In the genomic region with DNA sequence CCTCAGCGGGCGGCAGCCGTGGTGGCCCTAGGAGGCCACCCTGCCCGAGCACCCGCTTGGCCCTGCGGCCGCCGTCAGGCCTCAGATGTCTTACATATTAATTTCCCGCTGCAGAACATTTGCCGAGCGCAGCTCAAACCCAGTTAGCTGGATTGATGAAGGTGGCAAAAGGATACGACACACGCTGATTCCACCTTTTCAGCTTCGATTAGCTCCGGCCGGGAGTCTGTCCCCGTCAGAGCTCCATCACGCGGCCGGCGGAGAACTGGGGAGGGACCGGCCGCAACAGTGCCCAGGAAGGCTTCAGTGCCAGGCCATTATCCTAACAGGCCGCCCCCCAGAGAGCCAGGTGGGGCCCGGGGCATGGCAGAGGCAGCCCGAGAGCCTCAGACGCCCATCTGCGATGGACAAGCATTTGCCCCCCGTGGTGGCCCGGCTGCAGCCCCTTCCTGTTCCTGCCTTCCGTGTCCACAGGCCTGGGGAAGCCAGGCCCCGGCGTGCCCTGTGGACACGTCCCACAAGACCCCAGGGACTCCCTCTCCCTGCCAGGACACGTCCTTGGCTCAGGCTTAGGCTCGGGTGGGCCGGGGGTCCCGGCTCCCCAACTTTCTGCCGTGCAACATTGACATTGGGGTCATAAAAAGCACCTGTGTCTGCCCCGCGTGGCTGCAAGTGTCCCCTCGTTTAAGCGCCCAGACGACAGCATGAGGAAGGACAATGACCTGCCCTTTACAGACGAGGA, we compare ENCODE assay signal across 22 cellular contexts.
DNase-seq lines count a peak whose midpoint lies in the region; ATAC-seq and TF ChIP-seq lines count a peak whose summit lies in the region.
"Had no signal": no experiment of that assay in that cellular context is flagged by ENCODE, and none has a peak within 500 bp of the region (broad histone marks: within the 10 kb centered on the region; RNA-seq: fewer than 3 reads in every experiment).

No MANE protein-coding gene starts in this region.

- H2BK120ac ChIP-seq in IMR-90 (ENCODE audit: low read depth, low read length) = no peak overlapping the region

- H3K4me1 ChIP-seq in IMR-90 (ENCODE audit: control insufficient read depth, insufficient read depth, low read length) = no peaks in the 10 kb centered on the region
- H3K4me1 ChIP-seq in endodermal cell (ENCODE audit: control insufficient read depth, insufficient read depth, low read length) = peaks cover 5% of the 10 kb centered on the region
- H3K4me1 ChIP-seq in psoas muscle = no peaks in the 10 kb centered on the region
- H3K4me1 ChIP-seq: Caco-2 had no signal

- H3K4me1 Mint-ChIP-seq in endodermal cell = peaks cover 2% of the 10 kb centered on the region

- no peak overlapping the region for H3K23ac ChIP-seq in IMR-90 (ENCODE audit: low read depth, low read length)

- H2BK15ac ChIP-seq in IMR-90 (ENCODE audit: low read depth, low read length) = no peak overlapping the region

- H2AFZ ChIP-seq in IMR-90 (replicated peaks; ENCODE audit: low read length, poor library complexity) = peak overlapping the region; percentile 23
- H2AFZ ChIP-seq: PC-9 had no signal

- no peak overlapping the region for H3K4ac ChIP-seq in IMR-90 (ENCODE audit: low read depth, low read length)

- H2AK5ac ChIP-seq in IMR-90 (ENCODE audit: low read depth, low read length) = no peak overlapping the region

- no peaks in the 10 kb centered on the region for H3K36me3 Mint-ChIP-seq in endodermal cell (ENCODE audit: low read depth)
- H3K36me3 Mint-ChIP-seq: CD8-positive, alpha-beta T cell had no signal

- BruUV-seq in IMR-90 (replicated peaks; lab: Mats Ljungman, UMichigan) = no TSS peak

- no peaks in the 10 kb centered on the region for H3K9me3 Mint-ChIP-seq in endodermal cell
- H3K9me3 Mint-ChIP-seq: CD8-positive, alpha-beta T cell had no signal

- no peak overlapping the region for H3K4me3 ChIP-seq in IMR-90 (ENCODE audit: insufficient read depth, low read depth, low read length)
- H3K4me3 ChIP-seq in endodermal cell (ENCODE audit: low read length) = no peak overlapping the region
- no peak overlapping the region for H3K4me3 ChIP-seq in psoas muscle
- H3K4me3 ChIP-seq: A549; BLaER1 treated with 17β-estradiol and CSF1 and Interleukin-3, amounts not matched to agents 10 nM and 100 nM; PC-9; SK-N-MC had no signal

- no peak overlapping the region for H3K14ac ChIP-seq in IMR-90 (replicated peaks; ENCODE audit: low read depth, low read length)

- peak overlapping the region; percentile 82 for H3K27ac ChIP-seq in C4-2B
- H3K27ac ChIP-seq in IMR-90 (ENCODE audit: insufficient read depth, low read length) = no peak overlapping the region
- peak overlapping the region; percentile 24 for H3K27ac ChIP-seq in endodermal cell (ENCODE audit: low read depth, low read length)
- no peak overlapping the region for H3K27ac ChIP-seq in psoas muscle
- H3K27ac ChIP-seq: A549; BLaER1 treated with 17β-estradiol and CSF1 and Interleukin-3, amounts not matched to agents 10 nM and 100 nM; PC-9; SK-N-MC had no signal

- H3K79me1 ChIP-seq in IMR-90 (ENCODE audit: low read depth in 1 of 2, low read length in 2 of 2) = no peaks in the 10 kb centered on the region

- no peaks in the 10 kb centered on the region for H3K27me3 Mint-ChIP-seq in endodermal cell (ENCODE audit: insufficient read depth)

- intact Hi-C loops in IMR-90 (cut with micrococcal nuclease) (no loop called here), psoas muscle (cut with DNase I) (no loop called here)

- ATAC-seq in IMR-90 (ENCODE audit: low read depth) (no peak), psoas muscle (no peak), GM21737 (IDR thresholded peaks at IDR 0.05; ENCODE audit: unreplicated experiment) (no peak), esophagus mucosa (no peak)
- ATAC-seq: CD8-positive, alpha-beta T cell had no signal

- no peaks in the 10 kb centered on the region for H4K20me1 ChIP-seq in IMR-90 (ENCODE audit: insufficient read depth, low read length)

- no peak overlapping the region for H2BK20ac ChIP-seq in IMR-90 (ENCODE audit: low read depth, low read length)

- no peak for TF ChIP-seq POLR2A in IMR-90 (IDR thresholded peaks at IDR 0.05; ENCODE audit: low read depth, low read length)

- TF ChIP-seq CTCF in C4-2B (conservative IDR thresholded peaks at IDR 0.05) = no peak
- no peak for TF ChIP-seq CTCF in IMR-90 (conservative IDR thresholded peaks at IDR 0.05; ENCODE audit: low read depth, low read length)
- TF ChIP-seq CTCF in endodermal cell (conservative IDR thresholded peaks at IDR 0.05) = no peak
- TF ChIP-seq CTCF in psoas muscle (IDR thresholded peaks at IDR 0.05) = no peak

- no peak overlapping the region for H2BK5ac ChIP-seq in IMR-90 (ENCODE audit: low read depth, low read length, poor library complexity, severe bottlenecking)

- no peaks in the 10 kb centered on the region for H3K36me3 ChIP-seq in IMR-90 (ENCODE audit: control insufficient read depth, insufficient read depth, low read length)
- H3K36me3 ChIP-seq in endodermal cell (ENCODE audit: control insufficient read depth, insufficient read depth, low read length) = no peaks in the 10 kb centered on the region
- H3K36me3 ChIP-seq in psoas muscle (ENCODE audit: insufficient read depth in 1 of 2, low read depth in 1 of 2) = no peaks in the 10 kb centered on the region
- H3K36me3 ChIP-seq: BLaER1 treated with 17β-estradiol and CSF1 and Interleukin-3, amounts not matched to agents 10 nM and 100 nM had no signal

- dilution Hi-C loops in IMR-90 (cut with HindIII; ENCODE audit: low sequenced_read_pairs, unreplicated experiment) = no loop called here

- H3K4me2 ChIP-seq in IMR-90 (ENCODE audit: low read depth, low read length) = no peak overlapping the region
- H3K4me2 ChIP-seq: A549, PC-9 had no signal

- no peak overlapping the region for H2AK9ac ChIP-seq in IMR-90 (replicated peaks; ENCODE audit: low read depth, low read length, poor library complexity)

- H3K27ac Mint-ChIP-seq in endodermal cell = no peak overlapping the region
- H3K27ac Mint-ChIP-seq: CD8-positive, alpha-beta T cell had no signal

- H3K9ac ChIP-seq in IMR-90 (ENCODE audit: low read depth, low read length) (no peak overlapping the region), endodermal cell (ENCODE audit: extremely low read depth, low read length, poor library complexity, severe bottlenecking) (no peak overlapping the region)
- H3K9ac ChIP-seq: BLaER1 treated with 17β-estradiol and CSF1 and Interleukin-3, amounts not matched to agents 10 nM and 100 nM had no signal

- CTCF ChIA-PET in IMR-90 (lab: Yijun Ruan, JAX) = no interaction called here

- H3K9me1 ChIP-seq in IMR-90 (ENCODE audit: insufficient read depth, low read length) = no peaks in the 10 kb centered on the region

- H4K91ac ChIP-seq in IMR-90 (ENCODE audit: insufficient read depth, low read depth, low read length) = no peak overlapping the region

- POLR2A ChIA-PET in IMR-90 (lab: Charles Lee; ENCODE audit: unreplicated experiment) = no interaction called here

- H3K27me3 ChIP-seq in IMR-90 (ENCODE audit: control insufficient read depth, insufficient read depth, low read length) (peaks cover 17% of the 10 kb centered on the region; the same call in 1 of the 2 replicates), endodermal cell (ENCODE audit: control insufficient read depth, insufficient read depth, low read length, poor library complexity, severe bottlenecking) (no peaks in the 10 kb centered on the region), psoas muscle (ENCODE audit: insufficient read depth in 3 of 3, low read length in 2 of 3) (peaks cover 0 to 12% (median 0%) of the 10 kb centered on the region in 3 donors)
- H3K27me3 ChIP-seq: BLaER1 treated with 17β-estradiol and CSF1 and Interleukin-3, amounts not matched to agents 10 nM and 100 nM had no signal

- in situ Hi-C loops in IMR-90 (cut with MboI; ENCODE audit: low sequenced_read_pairs) = no loop called here

- H3K18ac ChIP-seq in IMR-90 (ENCODE audit: low read depth, low read length) = no peak overlapping the region

- H4K8ac ChIP-seq in IMR-90 (ENCODE audit: low read depth in 2 of 2, low read length in 2 of 2) = no peak overlapping the region

- DNase-seq in IMR-90 (no peak), endodermal cell (no peak), psoas muscle (peak; percentile 8 to 40), SIG-M5 treated with dmso at 0.1 percent for 504 hours (lab: John Stamatoyannopoulos, UW; ENCODE audit: unreplicated experiment) (no peak)
- DNase-seq: AML-193; Caco-2; KG1; MM.1S; NCI-H2029; NCI-H446; NCI-H774; NK-92 treated with Interleukin-12 subunit alpha and Interleukin-12 subunit beta, amount 100 ng/mL, for 24 hours; PC-9; SHP77; SW 1271 had no signal

- no peak overlapping the region for H3K56ac ChIP-seq in IMR-90 (ENCODE audit: extremely low read depth, insufficient read depth, low read length)

- 62% methylated on average over 28 of the region's 45 CpGs; no CpG with 5 or more reads in 1 of the 2 experiments for WGBS in IMR-90 (ENCODE audit: extremely low coverage in 2 of 2, insufficient read length in 1 of 2), 2 experiments
- 92 to 94% methylated on average over 37 to 45 of the region's 45 CpGs for WGBS in endodermal cell (ENCODE audit: insufficient coverage in 1 of 2, insufficient read length in 1 of 2), 2 experiments
- 84 to 86% (median 85%) methylated on average over 42 to 45 of the region's 45 CpGs for WGBS in psoas muscle, 3 donors

- H3K4me3 Mint-ChIP-seq in endodermal cell = no peak overlapping the region
- H3K4me3 Mint-ChIP-seq: CD8-positive, alpha-beta T cell had no signal

- no peaks in the 10 kb centered on the region for H3K9me3 ChIP-seq in IMR-90 (ENCODE audit: control insufficient read depth, insufficient read depth, low read length)
- H3K9me3 ChIP-seq in endodermal cell (ENCODE audit: control insufficient read depth, low read length) = no peaks in the 10 kb centered on the region
- no peaks in the 10 kb centered on the region for H3K9me3 ChIP-seq in psoas muscle
- H3K9me3 ChIP-seq: A549; BLaER1 treated with 17β-estradiol and CSF1 and Interleukin-3, amounts not matched to agents 10 nM and 100 nM; Caco-2 had no signal

- H4K5ac ChIP-seq in IMR-90 (ENCODE audit: low read depth, low read length) = no peak overlapping the region

- no peak for TF ChIP-seq RAD21 in IMR-90 (IDR thresholded peaks at IDR 0.05; ENCODE audit: low read length)

TF ChIP-seq in IMR-90, 13 proteins besides CTCF, POLR2A, EP300 and RAD21 (continues in another document):
- TF ChIP-seq RCOR1 (IDR thresholded peaks at IDR 0.05; ENCODE audit: insufficient replicate concordance, low read length) (no peak), FOS (IDR thresholded peaks at IDR 0.05; ENCODE audit: low read depth, low read length) (no peak), MXI1 (IDR thresholded peaks at IDR 0.05; ENCODE audit: borderline replicate concordance, low read depth, low read length) (no peak), NFE2L2 (IDR thresholded peaks at IDR 0.05; ENCODE audit: low read depth, low read length) (no peak), BHLHE40 (IDR thresholded peaks at IDR 0.05; ENCODE audit: low read depth, low read length) (no peak)
- TF ChIP-seq, protein P1, sequence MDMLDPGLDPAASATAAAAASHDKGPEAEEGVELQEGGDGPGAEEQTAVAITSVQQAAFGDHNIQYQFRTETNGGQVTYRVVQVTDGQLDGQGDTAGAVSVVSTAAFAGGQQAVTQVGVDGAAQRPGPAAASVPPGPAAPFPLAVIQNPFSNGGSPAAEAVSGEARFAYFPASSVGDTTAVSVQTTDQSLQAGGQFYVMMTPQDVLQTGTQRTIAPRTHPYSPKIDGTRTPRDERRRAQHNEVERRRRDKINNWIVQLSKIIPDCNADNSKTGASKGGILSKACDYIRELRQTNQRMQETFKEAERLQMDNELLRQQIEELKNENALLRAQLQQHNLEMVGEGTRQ (IDR thresholded peaks at IDR 0.05; ENCODE audit: low read depth, low read length) = no peak

Comparison
In these comparisons a context has a peak if more than half of its experiments do, and no peak if none do; other contexts are left out.
1. H3K27ac ChIP-seq: peak in C4-2B (single experiment) and endodermal cell (single experiment); none in IMR-90 (single experiment) and psoas muscle (single experiment).
2. DNase-seq: peak in psoas muscle (2 of 2); none in IMR-90 (single experiment), endodermal cell (single experiment) and SIG-M5 treated with dmso at 0.1 percent for 504 hours (single experiment).